ENCODE assay signal across 8 cellular contexts in the genomic region with DNA sequence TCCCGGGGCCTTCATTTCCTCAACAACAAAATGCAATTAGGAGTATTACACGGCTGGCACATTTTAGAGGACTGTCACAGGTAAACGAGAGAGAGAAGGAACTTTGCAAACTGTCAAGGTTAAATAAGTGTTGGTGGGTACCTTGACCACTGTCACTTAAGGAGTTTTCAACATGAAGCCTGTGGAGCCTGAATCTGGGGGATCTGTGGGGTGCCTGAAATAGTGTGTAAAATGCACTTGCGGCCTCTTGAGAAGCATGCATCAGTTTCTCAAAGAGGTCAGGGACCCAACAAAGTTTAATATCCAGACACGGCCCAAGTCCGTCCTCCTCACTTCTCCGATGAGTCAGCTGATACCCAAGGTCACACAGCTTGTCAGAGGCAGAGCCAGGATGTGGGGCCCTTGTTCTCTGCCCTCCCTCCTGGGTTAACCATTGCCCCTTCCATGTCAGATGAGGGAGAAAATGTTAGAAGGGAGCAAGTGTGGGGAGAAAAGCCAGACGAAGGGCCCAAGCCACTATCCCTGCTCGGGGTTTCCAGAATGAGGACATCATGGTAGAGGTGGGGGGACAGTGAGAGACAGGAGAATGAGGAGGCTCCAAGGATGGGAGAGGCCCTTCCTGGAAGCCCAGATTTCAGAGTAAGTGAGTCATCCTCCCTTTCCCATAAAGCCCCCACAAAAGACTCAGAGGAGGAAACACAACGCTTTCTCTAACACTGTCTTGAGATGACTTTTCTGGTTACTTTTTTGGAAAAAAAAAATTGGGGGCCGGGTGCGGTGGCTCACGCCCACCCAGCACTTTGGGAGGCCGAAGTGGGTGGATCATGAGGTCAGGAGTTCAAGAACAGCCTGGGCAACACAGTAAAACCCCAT. TPM values are rescaled to one million over a fixed set of nuclear protein-coding genes. Genes with fewer than 3 reads are reported as not detected.
DNase-seq lines count a peak whose midpoint lies in the region; TF ChIP-seq lines count a peak whose summit lies in the region.
"Had no signal": no experiment of that assay in that cellular context is flagged by ENCODE, and none has a peak within 500 bp of the region (broad histone marks: within the 10 kb centered on the region; RNA-seq: fewer than 3 reads in every experiment).

No MANE protein-coding gene starts in this region.

- CTCF ChIA-PET in HEK293 (lab: Yijun Ruan, JAX), result interaction anchor here (0.7 to 1.2 kb wide), 2 partner anchors 14 to 178 kb away, joined by 3 to 9 read pairs; no protein-coding TSS in a partner anchor
- CTCF ChIA-PET in activated CD4-positive, alpha-beta memory T cell treated with anti-CD3 and anti-CD28 coated beads, Interleukin-2, amount 10 ng/mL, durations not matched to agents 7 days and 5 days (lab: Charles Lee), result interaction anchor here (0.7 to 1.8 kb wide), 12 partner anchors 9 to 447 kb away, joined by 3 to 5 read pairs (median 4); a partner anchor contains a TSS

- no peaks in the 10 kb centered on the region for H3K27me3 ChIP-seq in effector memory CD4-positive, alpha-beta T cell (replicated peaks; ENCODE audit: control insufficient read depth, insufficient read depth, low read length, poor library complexity, severe bottlenecking)

- no peaks in the 10 kb centered on the region for H3K27me3 Mint-ChIP-seq in activated CD4-positive, alpha-beta memory T cell treated with anti-CD3 and anti-CD28 coated beads, Interleukin-2, amount 10 ng/mL, durations not matched to agents 7 days and 5 days

- H3K4me3 ChIP-seq in HEK293 (ENCODE audit: low read depth, low read length) (no peak overlapping the region), foreskin fibroblast (ENCODE audit: low read depth in 1 of 2, low read length in 2 of 2) (no peak overlapping the region)
- no peak overlapping the region for H3K4me3 ChIP-seq in effector memory CD4-positive, alpha-beta T cell (ENCODE audit: insufficient read depth, low read depth, low read length, poor library complexity, severe bottlenecking)

- TF ChIP-seq CTCF in HEK293 (tag by site-specific recombination; IDR thresholded peaks at IDR 0.05) (no peak), foreskin fibroblast (IDR thresholded peaks at IDR 0.05; ENCODE audit: low read depth, low read length) (no peak)

- POLR2A ChIA-PET in HEK293 (lab: Yijun Ruan, JAX), result interaction anchor here (0.9 kb wide), 1 partner anchor 50 kb away, joined by 3 read pairs; a partner anchor contains a TSS
- POLR2A ChIA-PET in activated CD4-positive, alpha-beta memory T cell treated with anti-CD3 and anti-CD28 coated beads, Interleukin-2, amount 10 ng/mL, durations not matched to agents 7 days and 5 days (lab: Charles Lee), result interaction anchor here (1.9 kb wide), 1 partner anchor 50 kb away, joined by 7 read pairs; a partner anchor contains a TSS

- H3K9me3 Mint-ChIP-seq in activated CD4-positive, alpha-beta memory T cell treated with anti-CD3 and anti-CD28 coated beads, Interleukin-2, amount 10 ng/mL, durations not matched to agents 7 days and 5 days, result no peaks in the 10 kb centered on the region

- H3K4me1 ChIP-seq in HEK293 (ENCODE audit: control insufficient read depth, insufficient read depth, low read length), result no peaks in the 10 kb centered on the region
- peaks cover 6% of the 10 kb centered on the region for H3K4me1 ChIP-seq in effector memory CD4-positive, alpha-beta T cell (ENCODE audit: control insufficient read depth, insufficient read depth, low read length, poor library complexity, severe bottlenecking)

- no peaks in the 10 kb centered on the region for H3K36me3 ChIP-seq in HEK293 (ENCODE audit: control insufficient read depth in 2 of 2, insufficient read depth in 1 of 2, low read length in 2 of 2)
- H3K36me3 ChIP-seq in effector memory CD4-positive, alpha-beta T cell (ENCODE audit: control insufficient read depth, insufficient read depth, low read length), result no peaks in the 10 kb centered on the region

- peak overlapping the region; percentile 94 for H3K27ac Mint-ChIP-seq in activated CD4-positive, alpha-beta memory T cell treated with anti-CD3 and anti-CD28 coated beads, Interleukin-2, amount 10 ng/mL, durations not matched to agents 7 days and 5 days

- peak overlapping the region; percentile 33 for H3K4me3 Mint-ChIP-seq in activated CD4-positive, alpha-beta memory T cell treated with anti-CD3 and anti-CD28 coated beads, Interleukin-2, amount 10 ng/mL, durations not matched to agents 7 days and 5 days

- DNase-seq in activated CD4-positive, alpha-beta memory T cell treated with anti-CD3 and anti-CD28 coated beads, Interleukin-2, amount 10 ng/mL, durations not matched to agents 7 days and 5 days, result peak; percentile 52
- DNase-seq in foreskin fibroblast, result peak; percentile 50 to 65
- peak; percentile 6 to 24 for DNase-seq in stimulated activated CD4-positive, alpha-beta T cell treated with anti-CD3 and anti-CD28 coated beads, Interleukin-4, amount 100 ng/mL, for 48 hours (ENCODE audit: low read depth in 2 of 2)
- no peak for DNase-seq in NCI-H524 treated with DMSO at 0.1 percent for 48 hours (lab: John Stamatoyannopoulos, UW)
- no peak for DNase-seq in NCI-H748 (lab: John Stamatoyannopoulos, UW; ENCODE audit: unreplicated experiment)
- DNase-seq in effector memory CD4-positive, alpha-beta T cell, result no peak
- DNase-seq: NCI-H1436 had no signal

- peaks cover 55% of the 10 kb centered on the region for H3K4me1 Mint-ChIP-seq in activated CD4-positive, alpha-beta memory T cell treated with anti-CD3 and anti-CD28 coated beads, Interleukin-2, amount 10 ng/mL, durations not matched to agents 7 days and 5 days

- no peaks in the 10 kb centered on the region for H3K36me3 Mint-ChIP-seq in activated CD4-positive, alpha-beta memory T cell treated with anti-CD3 and anti-CD28 coated beads, Interleukin-2, amount 10 ng/mL, durations not matched to agents 7 days and 5 days (ENCODE audit: low read depth)

- H3K9me3 ChIP-seq in HEK293 (ENCODE audit: control insufficient read depth, insufficient read depth, low read depth, low read length), result no peaks in the 10 kb centered on the region
- no peaks in the 10 kb centered on the region for H3K9me3 ChIP-seq in effector memory CD4-positive, alpha-beta T cell (ENCODE audit: control insufficient read depth, low read length)

- H3K27ac ChIP-seq in HEK293 (ENCODE audit: extremely low read depth, low read depth, low read length), result no peak overlapping the region
- H3K27ac ChIP-seq in effector memory CD4-positive, alpha-beta T cell (ENCODE audit: insufficient read depth, low read length, poor library complexity, severe bottlenecking), result no peak overlapping the region

TF ChIP-seq in HEK293, 187 proteins besides CTCF, POLR2A, EP300 and RAD21 (continues in another document):
- TF ChIP-seq ZNF2 (tag by site-specific recombination; IDR thresholded peaks at IDR 0.05) (no peak), ZNF404 (tag by site-specific recombination; IDR thresholded peaks at IDR 0.05) (no peak), EGR2 (tag by site-specific recombination; IDR thresholded peaks at IDR 0.05; ENCODE audit: low read depth) (peak; percentile 54), GLI4 (tag by site-specific recombination; IDR thresholded peaks at IDR 0.05) (no peak), ZNF777 (tag by site-specific recombination; IDR thresholded peaks at IDR 0.05; ENCODE audit: borderline replicate concordance) (no peak), ZNF202 (tag by site-specific recombination; IDR thresholded peaks at IDR 0.05; ENCODE audit: borderline replicate concordance) (no peak), ZNF335 (tag by site-specific recombination; conservative IDR thresholded peaks at IDR 0.05) (0 out of 2 replicates have a peak, but pooled peaks have one; percentile 28), ZNF514 (tag by site-specific recombination; IDR thresholded peaks at IDR 0.05) (no peak), WT1 (tag by site-specific recombination; IDR thresholded peaks at IDR 0.05) (0 out of 2 replicates have a peak, but pooled peaks have one; percentile 10), ZNF585B (tag by site-specific recombination; IDR thresholded peaks at IDR 0.05) (no peak)
- TF ChIP-seq, protein P1, sequence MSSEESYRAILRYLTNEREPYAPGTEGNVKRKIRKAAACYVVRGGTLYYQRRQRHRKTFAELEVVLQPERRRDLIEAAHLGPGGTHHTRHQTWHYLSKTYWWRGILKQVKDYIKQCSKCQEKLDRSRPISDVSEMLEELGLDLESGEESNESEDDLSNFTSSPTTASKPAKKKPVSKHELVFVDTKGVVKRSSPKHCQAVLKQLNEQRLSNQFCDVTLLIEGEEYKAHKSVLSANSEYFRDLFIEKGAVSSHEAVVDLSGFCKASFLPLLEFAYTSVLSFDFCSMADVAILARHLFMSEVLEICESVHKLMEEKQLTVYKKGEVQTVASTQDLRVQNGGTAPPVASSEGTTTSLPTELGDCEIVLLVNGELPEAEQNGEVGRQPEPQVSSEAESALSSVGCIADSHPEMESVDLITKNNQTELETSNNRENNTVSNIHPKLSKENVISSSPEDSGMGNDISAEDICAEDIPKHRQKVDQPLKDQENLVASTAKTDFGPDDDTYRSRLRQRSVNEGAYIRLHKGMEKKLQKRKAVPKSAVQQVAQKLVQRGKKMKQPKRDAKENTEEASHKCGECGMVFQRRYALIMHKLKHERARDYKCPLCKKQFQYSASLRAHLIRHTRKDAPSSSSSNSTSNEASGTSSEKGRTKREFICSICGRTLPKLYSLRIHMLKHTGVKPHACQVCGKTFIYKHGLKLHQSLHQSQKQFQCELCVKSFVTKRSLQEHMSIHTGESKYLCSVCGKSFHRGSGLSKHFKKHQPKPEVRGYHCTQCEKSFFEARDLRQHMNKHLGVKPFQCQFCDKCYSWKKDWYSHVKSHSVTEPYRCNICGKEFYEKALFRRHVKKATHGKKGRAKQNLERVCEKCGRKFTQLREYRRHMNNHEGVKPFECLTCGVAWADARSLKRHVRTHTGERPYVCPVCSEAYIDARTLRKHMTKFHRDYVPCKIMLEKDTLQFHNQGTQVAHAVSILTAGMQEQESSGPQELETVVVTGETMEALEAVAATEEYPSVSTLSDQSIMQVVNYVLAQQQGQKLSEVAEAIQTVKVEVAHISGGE (tag by site-specific recombination; conservative IDR thresholded peaks at IDR 0.05; ENCODE audit: low read depth), result no peak
- TF ChIP-seq, protein P2, sequence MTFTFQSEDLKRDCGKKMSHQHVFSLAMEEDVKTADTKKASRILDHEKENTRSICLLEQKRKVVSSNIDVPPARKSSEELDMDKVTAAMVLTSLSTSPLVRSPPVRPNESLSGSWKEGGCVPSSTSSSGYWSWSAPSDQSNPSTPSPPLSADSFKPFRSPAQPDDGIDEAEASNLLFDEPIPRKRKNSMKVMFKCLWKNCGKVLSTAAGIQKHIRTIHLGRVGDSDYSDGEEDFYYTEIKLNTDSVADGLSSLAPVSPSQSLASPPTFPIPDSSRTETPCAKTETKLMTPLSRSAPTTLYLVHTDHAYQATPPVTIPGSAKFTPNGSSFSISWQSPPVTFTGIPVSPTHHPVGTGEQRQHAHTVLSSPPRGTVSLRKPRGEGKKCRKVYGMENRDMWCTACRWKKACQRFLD (tag by site-specific recombination; IDR thresholded peaks at IDR 0.05), result no peak

RNA-seq across cellular contexts. Expression of a gene that starts 42.2 kb away (rescaled TPM):
- under 1 TPM; 0.05 to 0.10 TPM for total RNA-seq in activated CD4-positive, alpha-beta memory T cell treated with anti-CD3 and anti-CD28 coated beads, Interleukin-2, amount 10 ng/mL, durations not matched to agents 7 days and 5 days

RNA-seq across cellular contexts. Expression of a gene that starts 49.9 kb away (rescaled TPM):
- 10 to 100 TPM; 48.0 to 55.1 TPM for total RNA-seq in activated CD4-positive, alpha-beta memory T cell treated with anti-CD3 and anti-CD28 coated beads, Interleukin-2, amount 10 ng/mL, durations not matched to agents 7 days and 5 days

Comparison
In these comparisons a context has a peak if more than half of its experiments do, and no peak if none do; other contexts are left out.
1. DNase-seq: peak in activated CD4-positive, alpha-beta memory T cell treated with anti-CD3 and anti-CD28 coated beads, Interleukin-2, amount 10 ng/mL, durations not matched to agents 7 days and 5 days (single experiment), foreskin fibroblast (2 of 2) and stimulated activated CD4-positive, alpha-beta T cell treated with anti-CD3 and anti-CD28 coated beads, Interleukin-4, amount 100 ng/mL, for 48 hours (2 of 2); none in NCI-H524 treated with DMSO at 0.1 percent for 48 hours (single experiment), NCI-H748 (single experiment) and effector memory CD4-positive, alpha-beta T cell (0 of 3).